In genomic region chr1:184403961-184404726, GRCh38 we compare ENCODE assay signal across 20 cellular contexts.
"Had no signal": no experiment of that assay in that cellular context is flagged by ENCODE, and none has a peak within 500 bp of the region (broad histone marks: within the 10 kb centered on the region; RNA-seq: fewer than 3 reads in every experiment).

No MANE protein-coding gene starts in this region.

- ATAC-seq: activated CD4-positive, CD25-positive, alpha-beta regulatory T cell treated with anti-CD3 and anti-CD28 coated beads, Interleukin-2, amount 50 U/mL, for 24 hours had no signal

- H3K27ac ChIP-seq: heart right ventricle, right atrium auricular region, stomach, testis had no signal

- H3K27ac Mint-ChIP-seq: activated CD4-positive, alpha-beta T cell treated with anti-CD3 and anti-CD28 coated beads, Interleukin-2, amount 10 ng/mL, durations not matched to agents 7 days and 5 days; mesothelial cell of epicardium; nephron progenitor cell; T-helper 1 cell treated with Interleukin-12 subunit alpha and Interleukin-12 subunit beta and Interleukin-4 antibody, amounts not matched to agents 30 μg/mL and 1 μg/mL, for 36 hours; type B pancreatic cell had no signal

- H3K4me3 Mint-ChIP-seq: activated CD4-positive, alpha-beta T cell treated with anti-CD3 and anti-CD28 coated beads, Interleukin-2, amount 10 ng/mL, durations not matched to agents 7 days and 5 days; mesothelial cell of epicardium; nephron progenitor cell; T-helper 1 cell treated with Interleukin-12 subunit alpha and Interleukin-12 subunit beta and Interleukin-4 antibody, amounts not matched to agents 30 μg/mL and 1 μg/mL, for 36 hours; type B pancreatic cell had no signal

- H3K9me3 ChIP-seq: gastrocnemius medialis, heart right ventricle, right atrium auricular region, stomach, testis had no signal

- H3K4me1 ChIP-seq: testis had no signal

- H3K27me3 Mint-ChIP-seq: type B pancreatic cell had no signal

- H3K27me3 ChIP-seq: gastrocnemius medialis, heart right ventricle, right atrium auricular region, stomach, testis had no signal

- DNase-seq: activated CD4-positive, alpha-beta T cell treated with anti-CD3 and anti-CD28 coated beads, Interleukin-2, amount 10 ng/mL, durations not matched to agents 7 days and 5 days; activated CD8-positive, alpha-beta memory T cell treated with anti-CD3 and anti-CD28 coated beads, Interleukin-2, amount 50 U/mL, for 4 hours; activated effector memory CD4-positive, alpha-beta T cell treated with Interleukin-2 at 50 U/mL for 16 hours; activated naive CD4-positive, alpha-beta T cell treated with anti-CD3 and anti-CD28 coated beads, Interleukin-2, amount 50 U/mL, for 16 hours; activated T-cell treated with anti-CD3 and anti-CD28 coated beads, Interleukin-2, amount 50 U/mL, for 48 hours; effector CD4-positive, alpha-beta T cell; gastrocnemius medialis; heart right ventricle; nephron progenitor cell; small intestine; stimulated activated CD4-positive, alpha-beta T cell treated with anti-CD3 and anti-CD28 coated beads, Interleukin-15, amount 100 ng/mL, for 24 hours; stimulated activated CD4-positive, alpha-beta T cell treated with anti-CD3 and anti-CD28 coated beads, Interleukin-2, amount 100 ng/mL, for 48 hours; stomach; testis had no signal

- H3K4me1 Mint-ChIP-seq: activated CD4-positive, alpha-beta T cell treated with anti-CD3 and anti-CD28 coated beads, Interleukin-2, amount 10 ng/mL, durations not matched to agents 7 days and 5 days had no signal

- H3K4me3 ChIP-seq: gastrocnemius medialis, heart right ventricle, lung, right atrium auricular region, stomach, testis had no signal

- H3K9me3 Mint-ChIP-seq: activated CD4-positive, alpha-beta T cell treated with anti-CD3 and anti-CD28 coated beads, Interleukin-2, amount 10 ng/mL, durations not matched to agents 7 days and 5 days; mesothelial cell of epicardium; nephron progenitor cell; T-helper 1 cell treated with Interleukin-12 subunit alpha and Interleukin-12 subunit beta and Interleukin-4 antibody, amounts not matched to agents 30 μg/mL and 1 μg/mL, for 36 hours had no signal

- H3K36me3 ChIP-seq: gastrocnemius medialis, heart right ventricle, right atrium auricular region, stomach had no signal

- H3K36me3 Mint-ChIP-seq: mesothelial cell of epicardium had no signal
